14 cellular contexts compared by ENCODE assay signal in genomic region chr1:155717041-155717440, GRCh38. TPM values are rescaled to one million over a fixed set of nuclear protein-coding genes. Genes with fewer than 3 reads are reported as not detected.
DNase-seq lines count a peak whose midpoint lies in the region; ATAC-seq and TF ChIP-seq lines count a peak whose summit lies in the region.
"Had no signal": no experiment of that assay in that cellular context is flagged by ENCODE, and none has a peak within 500 bp of the region (broad histone marks: within the 10 kb centered on the region; RNA-seq: fewer than 3 reads in every experiment).

No MANE protein-coding gene starts in this region.

- no peak overlapping the region for H3K27ac ChIP-seq in CD4-positive, CD25-positive, alpha-beta regulatory T cell (ENCODE audit: insufficient read depth, low read length, poor library complexity, severe bottlenecking)
- peak overlapping the region; percentile 88 for H3K27ac ChIP-seq in OCI-LY3 (ENCODE audit: low read length)
- H3K27ac ChIP-seq: coronary artery, hepatocyte had no signal

- H3K4me1 ChIP-seq in CD4-positive, CD25-positive, alpha-beta regulatory T cell (ENCODE audit: control insufficient read depth, insufficient read depth, low read length, poor library complexity, severe bottlenecking): peaks cover 5% of the 10 kb centered on the region
- H3K4me1 ChIP-seq in OCI-LY3 (ENCODE audit: low read length): peaks cover 34% of the 10 kb centered on the region

- POLR2A ChIA-PET in HEK293T (lab: Yijun Ruan, JAX): no interaction called here

- peak overlapping the region; percentile 42; the same call in 1 of the 2 replicates for H3K9ac ChIP-seq in OCI-LY3 (ENCODE audit: low read length)

- H3K27me3 Mint-ChIP-seq in CD4-positive, CD25-positive, alpha-beta regulatory T cell: no peaks in the 10 kb centered on the region

- H3K79me2 ChIP-seq in OCI-LY3 (ENCODE audit: low read length): peaks cover 55% of the 10 kb centered on the region

- no peaks in the 10 kb centered on the region for H4K20me1 ChIP-seq in OCI-LY3 (ENCODE audit: insufficient read depth, low read length)

- H3K36me3 ChIP-seq in CD4-positive, CD25-positive, alpha-beta regulatory T cell (ENCODE audit: control insufficient read depth, insufficient read depth, low read length): peaks cover 17% of the 10 kb centered on the region
- H3K36me3 ChIP-seq in OCI-LY3 (replicated peaks; ENCODE audit: low read depth, low read length): peaks cover 17% of the 10 kb centered on the region

- H3K9me3 ChIP-seq in CD4-positive, CD25-positive, alpha-beta regulatory T cell (ENCODE audit: control insufficient read depth in 2 of 2, low read length in 2 of 2): no peaks in the 10 kb centered on the region
- no peaks in the 10 kb centered on the region for H3K9me3 ChIP-seq in OCI-LY3 (ENCODE audit: insufficient read depth, low read length)

- H3K4me3 Mint-ChIP-seq in CD4-positive, CD25-positive, alpha-beta regulatory T cell: no peak overlapping the region

- DNase-seq in CD4-positive, CD25-positive, alpha-beta regulatory T cell: peak in 1 of 3 donors; percentile 42
- DNase-seq in sciatic nerve (ENCODE audit: low spot score) (no peak), H4 (ENCODE audit: low spot score) (no peak), HEK293T (ENCODE audit: extremely low spot score) (no peak)
- DNase-seq: amygdala; left cardiac atrium; NCI-H2081 treated with DMSO at 0.1 percent for 48 hours; stimulated activated CD8-positive, alpha-beta memory T cell treated with anti-CD3 and anti-CD28 coated beads, Interleukin-4, amount 100 ng/mL, for 48 hours had no signal

- peak in 1 of 2 donors; percentile 39 for ATAC-seq in CD4-positive, CD25-positive, alpha-beta regulatory T cell (ENCODE audit: low read depth in 2 of 2)
- ATAC-seq in GM18861 (IDR thresholded peaks at IDR 0.05; ENCODE audit: unreplicated experiment) (peak; percentile 39), HG02763 (IDR thresholded peaks at IDR 0.05; ENCODE audit: unreplicated experiment) (peak; percentile 60), sciatic nerve (no peak), HG02571 (IDR thresholded peaks at IDR 0.05; ENCODE audit: unreplicated experiment) (no peak)
- ATAC-seq: left cardiac atrium had no signal

- H2AFZ ChIP-seq in OCI-LY3 (ENCODE audit: low read depth, low read length): no peak overlapping the region
- H2AFZ ChIP-seq: hepatocyte had no signal

- H3K4me3 ChIP-seq in CD4-positive, CD25-positive, alpha-beta regulatory T cell (ENCODE audit: low read depth, low read length): peak overlapping the region; percentile 35
- peak overlapping the region; percentile 56 for H3K4me3 ChIP-seq in OCI-LY3 (ENCODE audit: low read length)
- H3K4me3 ChIP-seq: coronary artery, hepatocyte had no signal

- no peaks in the 10 kb centered on the region for H3K27me3 ChIP-seq in CD4-positive, CD25-positive, alpha-beta regulatory T cell (ENCODE audit: control insufficient read depth, insufficient read depth, low read length)
- no peaks in the 10 kb centered on the region for H3K27me3 ChIP-seq in OCI-LY3 (ENCODE audit: low read depth, low read length)
- H3K27me3 ChIP-seq: hepatocyte had no signal

- TF ChIP-seq CTCF in OCI-LY3 (IDR thresholded peaks at IDR 0.05; ENCODE audit: low read depth, low read length): no peak

- CTCF ChIA-PET in HEK293T (lab: Yijun Ruan, JAX): interaction anchor here (0.8 kb wide), 2 partner anchors 477 to 620 kb away, joined by 3 to 5 read pairs; no protein-coding TSS in a partner anchor

- peaks cover 0 to 1% (median 0%) of the 10 kb centered on the region in 7 donors for H3K9me3 Mint-ChIP-seq in CD4-positive, CD25-positive, alpha-beta regulatory T cell

- intact Hi-C loops in sciatic nerve (cut with DNase I): no loop called here

- peak overlapping the region in 2 of 3 donors; percentile 75 to 78 for H3K27ac Mint-ChIP-seq in CD4-positive, CD25-positive, alpha-beta regulatory T cell

- peaks cover 18% of the 10 kb centered on the region for H3K36me3 Mint-ChIP-seq in CD4-positive, CD25-positive, alpha-beta regulatory T cell

- peaks cover 15 to 25% (median 21%) of the 10 kb centered on the region in 4 donors for H3K4me1 Mint-ChIP-seq in CD4-positive, CD25-positive, alpha-beta regulatory T cell

- peak overlapping the region; percentile 73 for H3K4me2 ChIP-seq in OCI-LY3 (ENCODE audit: low read length)
- H3K4me2 ChIP-seq: hepatocyte had no signal

TF ChIP-seq in HEK293T, 16 proteins besides CTCF, POLR2A, EP300 and RAD21:
- TF ChIP-seq FOXA1 (IDR thresholded peaks at IDR 0.05) (no peak), ELF4 (IDR thresholded peaks at IDR 0.05) (no peak), SP1 (IDR thresholded peaks at IDR 0.05) (no peak), LEF1 (IDR thresholded peaks at IDR 0.05; ENCODE audit: borderline replicate concordance) (no peak), FOXK2 (IDR thresholded peaks at IDR 0.05) (no peak), TARDBP (IDR thresholded peaks at IDR 0.05) (no peak), FOXM1 (IDR thresholded peaks at IDR 0.05; ENCODE audit: borderline replicate concordance) (no peak), ZNF384 (IDR thresholded peaks at IDR 0.05) (no peak), ARNT (IDR thresholded peaks at IDR 0.05) (no peak), SUZ12 (IDR thresholded peaks at IDR 0.05) (no peak), CTBP1 (IDR thresholded peaks at IDR 0.05; ENCODE audit: borderline replicate concordance) (no peak), BHLHE40 (IDR thresholded peaks at IDR 0.05; ENCODE audit: borderline replicate concordance) (no peak), HDGF (IDR thresholded peaks at IDR 0.05; ENCODE audit: borderline replicate concordance) (no peak), NFRKB (IDR thresholded peaks at IDR 0.05) (no peak), L3MBTL2 (conservative IDR thresholded peaks at IDR 0.05) (no peak)
- TF ChIP-seq, protein P1, sequence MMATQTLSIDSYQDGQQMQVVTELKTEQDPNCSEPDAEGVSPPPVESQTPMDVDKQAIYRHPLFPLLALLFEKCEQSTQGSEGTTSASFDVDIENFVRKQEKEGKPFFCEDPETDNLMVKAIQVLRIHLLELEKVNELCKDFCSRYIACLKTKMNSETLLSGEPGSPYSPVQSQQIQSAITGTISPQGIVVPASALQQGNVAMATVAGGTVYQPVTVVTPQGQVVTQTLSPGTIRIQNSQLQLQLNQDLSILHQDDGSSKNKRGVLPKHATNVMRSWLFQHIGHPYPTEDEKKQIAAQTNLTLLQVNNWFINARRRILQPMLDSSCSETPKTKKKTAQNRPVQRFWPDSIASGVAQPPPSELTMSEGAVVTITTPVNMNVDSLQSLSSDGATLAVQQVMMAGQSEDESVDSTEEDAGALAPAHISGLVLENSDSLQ (IDR thresholded peaks at IDR 0.05): no peak

RNA-seq across cellular contexts. Expression of gene DAP3, which starts 28.1 kb away (rescaled TPM):
- total RNA-seq in CD4-positive, CD25-positive, alpha-beta regulatory T cell: 120 TPM
- polyA plus RNA-seq in CD4-positive, CD25-positive, alpha-beta regulatory T cell: 100 to 1,000 TPM; 117 to 133 (median 126) TPM
- total RNA-seq in sciatic nerve: 65.6 TPM
- 60.9 and 100 TPM in 2 replicates for total RNA-seq in H4 (2014; rRNA removed; shearing (Covaris generic))

RNA-seq across cellular contexts. Expression of gene YY1AP1, which starts 28.5 kb away (rescaled TPM):
- total RNA-seq in CD4-positive, CD25-positive, alpha-beta regulatory T cell: 96.5 TPM
- polyA plus RNA-seq in CD4-positive, CD25-positive, alpha-beta regulatory T cell: 10 to 100 TPM; 39.2 to 46.9 (median 43.3) TPM
- 133 TPM for total RNA-seq in sciatic nerve
- total RNA-seq in H4 (2014; rRNA removed; shearing (Covaris generic)): 26.3 and 43.9 TPM in 2 replicates

Comparison
In these comparisons a context has a peak if more than half of its experiments do, and no peak if none do; other contexts are left out.
1. ATAC-seq: peak in GM18861 (single experiment) and HG02763 (single experiment); none in sciatic nerve (single experiment) and HG02571 (single experiment).